7 cellular contexts compared by ENCODE assay signal in genomic region chr16:70687172-70687531, GRCh38. TPM values are rescaled to one million over a fixed set of nuclear protein-coding genes. Genes with fewer than 3 reads are reported as not detected.
DNase-seq lines count a peak whose midpoint lies in the region; ATAC-seq, FAIRE-seq and TF ChIP-seq lines count a peak whose summit lies in the region.

No MANE protein-coding gene starts in this region.

- peak overlapping the region; percentile 31 to 61 for H3K9ac ChIP-seq in kidney (ENCODE audit: low read length in 2 of 2)

- H3K4me3 ChIP-seq in WERI-Rb-1 (ENCODE audit: low read depth, low read length) (no peak overlapping the region), kidney (ENCODE audit: low read length in 2 of 2) (no peak overlapping the region)

- H3K9me3 ChIP-seq in WERI-Rb-1 (ENCODE audit: severe bottlenecking) (no peaks in the 10 kb centered on the region), kidney (ENCODE audit: control insufficient read depth in 1 of 2, low read length in 2 of 2) (no peaks in the 10 kb centered on the region)

- intact Hi-C loops in kidney (cut with DNase I) = no loop called here

- no peaks in the 10 kb centered on the region for H3K27me3 ChIP-seq in WERI-Rb-1 (ENCODE audit: insufficient read depth, low read depth, severe bottlenecking)

- peak overlapping the region; percentile 47 for H3K27ac Mint-ChIP-seq in stimulated activated naive B cell treated with anti-CD40 and anti-IgM and Interleukin-4, amounts not matched to agents 10 μg/mL and 1 μg/mL and 100 μg/mL, for 72 hours

- H3K27ac ChIP-seq in WERI-Rb-1 (peak overlapping the region; percentile 85), kidney (ENCODE audit: low read depth in 2 of 2, low read length in 2 of 2) (no peak overlapping the region)

- no peak for FAIRE-seq in kidney (lab: Jason Lieb, UNC)

- H3K36me3 Mint-ChIP-seq in stimulated activated naive B cell treated with anti-CD40 and anti-IgM and Interleukin-4, amounts not matched to agents 10 μg/mL and 1 μg/mL and 100 μg/mL, for 72 hours = peaks cover 0 to 19% of the 10 kb centered on the region in 2 donors

- H3K36me3 ChIP-seq in WERI-Rb-1 (peaks cover 17% of the 10 kb centered on the region), kidney (ENCODE audit: control insufficient read depth in 1 of 2, insufficient read depth in 2 of 2, low read length in 2 of 2) (no peaks in the 10 kb centered on the region)

- H3K4me1 ChIP-seq in kidney (ENCODE audit: control insufficient read depth in 1 of 2, insufficient read depth in 1 of 2, low read depth in 1 of 2, low read length in 2 of 2) = peaks cover 14 to 68% of the 10 kb centered on the region in 2 donors

- TF ChIP-seq CTCF in WERI-Rb-1 (IDR thresholded peaks at IDR 0.05; ENCODE audit: low read depth, low read length) (no peak), kidney (IDR thresholded peaks at IDR 0.05; ENCODE audit: borderline replicate concordance, extremely low read depth, insufficient read depth) (no peak)

- H3K4me1 Mint-ChIP-seq in stimulated activated naive B cell treated with anti-CD40 and anti-IgM and Interleukin-4, amounts not matched to agents 10 μg/mL and 1 μg/mL and 100 μg/mL, for 72 hours = peaks cover 7% of the 10 kb centered on the region in 2 donors

- no peak for ATAC-seq in stimulated activated naive B cell treated with anti-CD40 and anti-IgM and Interleukin-4, amounts not matched to agents 10 μg/mL and 1 μg/mL and 100 μg/mL, for 72 hours (replicated peaks)
- ATAC-seq in HG02571 (IDR thresholded peaks at IDR 0.05; ENCODE audit: unreplicated experiment) (no peak), GM21825 (IDR thresholded peaks at IDR 0.05; ENCODE audit: unreplicated experiment) (no peak)

- peak overlapping the region in 1 of 2 donors; percentile 14 for H3K4me3 Mint-ChIP-seq in stimulated activated naive B cell treated with anti-CD40 and anti-IgM and Interleukin-4, amounts not matched to agents 10 μg/mL and 1 μg/mL and 100 μg/mL, for 72 hours

- DNase-seq in HuH-7 (ENCODE audit: low spot score) (peak; percentile 56), WERI-Rb-1 (peak; percentile 55), kidney (peak; percentile 63)
- no peak for DNase-seq in stimulated activated naive B cell treated with anti-CD40 and anti-IgM and Interleukin-4, amounts not matched to agents 10 μg/mL and 1 μg/mL and 100 μg/mL, for 72 hours
- no peak for DNase-seq in stimulated activated CD4-positive, alpha-beta T cell treated with anti-CD3 and anti-CD28 coated beads, Interleukin-15, amount 100 ng/mL, for 24 hours

- H3K9me3 Mint-ChIP-seq in stimulated activated naive B cell treated with anti-CD40 and anti-IgM and Interleukin-4, amounts not matched to agents 10 μg/mL and 1 μg/mL and 100 μg/mL, for 72 hours = no peaks in the 10 kb centered on the region

- peaks cover 11 to 22% of the 10 kb centered on the region in 2 donors for H3K27me3 Mint-ChIP-seq in stimulated activated naive B cell treated with anti-CD40 and anti-IgM and Interleukin-4, amounts not matched to agents 10 μg/mL and 1 μg/mL and 100 μg/mL, for 72 hours

RNA-seq across cellular contexts. Expression of gene MTSS2, which starts 1.3 kb away (rescaled TPM):
- 33.0 TPM for total RNA-seq in kidney
- 19.2 TPM for polyA plus RNA-seq in kidney (ENCODE audit: insufficient read depth, low read depth, low replicate concordance)

RNA-seq across cellular contexts. Expression of gene IL34, which starts 40.8 kb away (rescaled TPM):
- 7.4 TPM for total RNA-seq in kidney
- 5.9 TPM for polyA plus RNA-seq in kidney (ENCODE audit: insufficient read depth, low read depth, low replicate concordance)

Comparison
In these comparisons a context has a peak if more than half of its experiments do, and no peak if none do; other contexts are left out.
1. DNase-seq: peak in HuH-7 (single experiment), WERI-Rb-1 (single experiment) and kidney (single experiment); none in stimulated activated naive B cell treated with anti-CD40 and anti-IgM and Interleukin-4, amounts not matched to agents 10 μg/mL and 1 μg/mL and 100 μg/mL, for 72 hours (single experiment) and stimulated activated CD4-positive, alpha-beta T cell treated with anti-CD3 and anti-CD28 coated beads, Interleukin-15, amount 100 ng/mL, for 24 hours (single experiment).